In genomic region chr3:23055733-23056376, GRCh38 we compare ENCODE assay signal across 9 cellular contexts.
A peak's percentile ranks its signal among the peaks of the same experiment; 100 is the strongest.
DNase-seq lines count a peak whose midpoint lies in the region; ATAC-seq lines count a peak whose summit lies in the region.
"Had no signal": no experiment of that assay in that cellular context is flagged by ENCODE, and none has a peak within 500 bp of the region (broad histone marks: within the 10 kb centered on the region; RNA-seq: fewer than 3 reads in every experiment).

No MANE protein-coding gene starts in this region.

- peaks cover under 1% of the 10 kb centered on the region for H3K9me3 Mint-ChIP-seq in activated CD8-positive, alpha-beta memory T cell treated with anti-CD3 and anti-CD28 coated beads, Interleukin-2, amount 10 ng/mL, durations not matched to agents 7 days and 5 days (ENCODE audit: low read depth)

- no peak overlapping the region for H3K27ac Mint-ChIP-seq in activated CD8-positive, alpha-beta memory T cell treated with anti-CD3 and anti-CD28 coated beads, Interleukin-2, amount 10 ng/mL, durations not matched to agents 7 days and 5 days

- H3K27me3 Mint-ChIP-seq in activated CD8-positive, alpha-beta memory T cell treated with anti-CD3 and anti-CD28 coated beads, Interleukin-2, amount 10 ng/mL, durations not matched to agents 7 days and 5 days = no peaks in the 10 kb centered on the region

- peak; percentile 86 for ATAC-seq in GM21526 (IDR thresholded peaks at IDR 0.05; ENCODE audit: low FRiP score, unreplicated experiment)
- no peak for ATAC-seq in activated CD8-positive, alpha-beta memory T cell treated with anti-CD3 and anti-CD28 coated beads, Interleukin-2, amount 10 ng/mL, durations not matched to agents 7 days and 5 days
- no peak for ATAC-seq in left cardiac atrium

- intact Hi-C loops in left cardiac atrium (cut with DNase I) = no loop called here

- no peak overlapping the region for H3K4me3 Mint-ChIP-seq in activated CD8-positive, alpha-beta memory T cell treated with anti-CD3 and anti-CD28 coated beads, Interleukin-2, amount 10 ng/mL, durations not matched to agents 7 days and 5 days

- H3K36me3 Mint-ChIP-seq in activated CD8-positive, alpha-beta memory T cell treated with anti-CD3 and anti-CD28 coated beads, Interleukin-2, amount 10 ng/mL, durations not matched to agents 7 days and 5 days = no peaks in the 10 kb centered on the region

- no peaks in the 10 kb centered on the region for H3K4me1 Mint-ChIP-seq in activated CD8-positive, alpha-beta memory T cell treated with anti-CD3 and anti-CD28 coated beads, Interleukin-2, amount 10 ng/mL, durations not matched to agents 7 days and 5 days

- CTCF ChIA-PET in activated CD8-positive, alpha-beta memory T cell treated with anti-CD3 and anti-CD28 coated beads, Interleukin-2, amount 10 ng/mL, durations not matched to agents 7 days and 5 days (lab: Charles Lee) = no interaction called here

- DNase-seq in GM04504 (ENCODE audit: low read depth) = peak; percentile 54
- DNase-seq in HS-5 (ENCODE audit: low read depth) = peak; percentile 74
- DNase-seq in fibroblast of the conjunctiva (ENCODE audit: low read depth) = peak; percentile 22
- no peak for DNase-seq in OCI-M1 (lab: John Stamatoyannopoulos, UW)
- no peak for DNase-seq in activated CD8-positive, alpha-beta memory T cell treated with anti-CD3 and anti-CD28 coated beads, Interleukin-2, amount 10 ng/mL, durations not matched to agents 7 days and 5 days
- no peak for DNase-seq in activated CD4-positive, alpha-beta T cell treated with anti-CD3 and anti-CD28 coated beads, Interleukin-2, amount 50 U/mL, for 48 hours
- no peak for DNase-seq in left cardiac atrium
- DNase-seq: RPMI8226 had no signal

Comparison
In these comparisons a context has a peak if more than half of its experiments do, and no peak if none do; other contexts are left out.
1. DNase-seq: peak in GM04504 (single experiment), HS-5 (single experiment) and fibroblast of the conjunctiva (single experiment); none in OCI-M1 (single experiment), activated CD8-positive, alpha-beta memory T cell treated with anti-CD3 and anti-CD28 coated beads, Interleukin-2, amount 10 ng/mL, durations not matched to agents 7 days and 5 days (single experiment), activated CD4-positive, alpha-beta T cell treated with anti-CD3 and anti-CD28 coated beads, Interleukin-2, amount 50 U/mL, for 48 hours (0 of 2) and left cardiac atrium (single experiment).